Comparison of ENCODE assay signal across 12 cellular contexts in the genomic region with DNA sequence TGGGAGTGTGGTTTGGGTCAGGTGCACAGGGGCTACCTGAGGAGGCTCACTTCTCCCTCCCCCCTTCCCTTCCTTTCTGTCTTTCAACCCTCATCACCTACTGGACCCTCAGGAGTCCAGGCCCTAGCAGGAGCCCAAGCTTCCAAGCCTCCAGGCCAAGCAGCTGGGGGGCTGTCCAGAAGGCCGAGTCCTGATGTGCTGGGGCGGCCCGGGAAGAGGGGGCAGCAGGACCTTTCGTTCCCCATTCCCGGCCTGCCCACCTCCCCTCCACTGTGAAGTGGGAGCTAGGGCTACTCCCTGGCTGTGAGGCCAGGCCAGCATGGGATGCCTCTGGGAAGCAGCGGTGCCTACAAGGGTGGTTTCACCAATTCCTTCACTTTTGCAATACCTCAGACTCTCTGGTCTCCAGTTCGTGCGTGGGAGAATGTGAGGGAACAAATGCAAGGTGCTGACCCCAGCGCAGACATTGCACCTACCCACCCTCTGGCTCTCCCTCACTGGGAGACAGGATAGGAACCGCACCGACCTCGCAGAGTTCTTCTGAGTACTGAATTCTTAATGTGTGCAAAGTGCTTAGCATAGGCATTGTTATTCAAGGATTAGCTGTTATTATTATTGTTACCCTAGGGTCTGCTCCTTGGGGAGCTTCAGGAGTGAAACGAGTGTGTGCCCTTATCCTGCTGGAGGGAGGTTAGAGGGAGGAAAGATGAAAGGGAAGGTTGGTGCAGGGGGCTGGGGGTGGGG. TPM values are rescaled to one million over a fixed set of nuclear protein-coding genes. Genes with fewer than 3 reads are reported as not detected.
A peak's percentile ranks its signal among the peaks of the same experiment; 100 is the strongest.
DNase-seq lines count a peak whose midpoint lies in the region; ATAC-seq and TF ChIP-seq lines count a peak whose summit lies in the region.
"Had no signal": no experiment of that assay in that cellular context is flagged by ENCODE, and none has a peak within 500 bp of the region (broad histone marks: within the 10 kb centered on the region; RNA-seq: fewer than 3 reads in every experiment).

No MANE protein-coding gene starts in this region.

- H3K27me3 ChIP-seq in IMR-90 (ENCODE audit: control insufficient read depth, insufficient read depth, low read length) (peaks cover 9% of the 10 kb centered on the region), ectodermal cell (ENCODE audit: control insufficient read depth, insufficient read depth, low read length, poor library complexity, severe bottlenecking) (peaks cover 82% of the 10 kb centered on the region), muscle layer of duodenum (ENCODE audit: low read depth, low read length) (no peaks in the 10 kb centered on the region), tibial artery (no peaks in the 10 kb centered on the region), MM.1S (replicated peaks; ENCODE audit: insufficient read depth, low read length) (peaks cover 92% of the 10 kb centered on the region)

- no peak overlapping the region for H4K91ac ChIP-seq in IMR-90 (ENCODE audit: insufficient read depth, low read depth, low read length)

- H3K9ac ChIP-seq in IMR-90 (ENCODE audit: low read depth, low read length) (peak overlapping the region; percentile 42; the same call in 1 of the 2 replicates), MM.1S (ENCODE audit: low read length) (no peak overlapping the region)

- H2BK5ac ChIP-seq in IMR-90 (ENCODE audit: low read depth, low read length, poor library complexity, severe bottlenecking) = no peak overlapping the region

- TF ChIP-seq RAD21 in IMR-90 (IDR thresholded peaks at IDR 0.05; ENCODE audit: low read length) = no peak

- H2BK15ac ChIP-seq in IMR-90 (ENCODE audit: low read depth, low read length) = 0 out of 3 replicates have a peak overlapping the region, but pooled peaks have one; percentile 4

- H2AFZ ChIP-seq in IMR-90 (replicated peaks; ENCODE audit: low read length, poor library complexity) (no peak overlapping the region), MM.1S (ENCODE audit: low read length) (no peak overlapping the region)

- no peaks in the 10 kb centered on the region for H3K9me2 ChIP-seq in MM.1S (replicated peaks; ENCODE audit: insufficient read depth, low read length)

- no peaks in the 10 kb centered on the region for H3K9me3 ChIP-seq in IMR-90 (ENCODE audit: control insufficient read depth, insufficient read depth, low read length)
- H3K9me3 ChIP-seq in ectodermal cell (ENCODE audit: control insufficient read depth, low read length) = no peaks in the 10 kb centered on the region
- H3K9me3 ChIP-seq in muscle layer of duodenum (ENCODE audit: control insufficient read depth in 1 of 2, low read length in 2 of 2) = no peaks in the 10 kb centered on the region
- H3K9me3 ChIP-seq in tibial artery = no peaks in the 10 kb centered on the region
- H3K9me3 ChIP-seq in MM.1S (replicated peaks; ENCODE audit: insufficient read depth, low read length) = no peaks in the 10 kb centered on the region
- H3K9me3 ChIP-seq: SJCRH30 had no signal

- TF ChIP-seq CTCF in IMR-90 (conservative IDR thresholded peaks at IDR 0.05; ENCODE audit: low read depth, low read length) (no peak), tibial artery (IDR thresholded peaks at IDR 0.05) (no peak), MM.1S (IDR thresholded peaks at IDR 0.05; ENCODE audit: low read length) (no peak)

- H3F3A ChIP-seq in MM.1S (ENCODE audit: insufficient read depth, low read length) = no peaks in the 10 kb centered on the region

- H2BK120ac ChIP-seq in IMR-90 (ENCODE audit: low read depth, low read length) = no peak overlapping the region

- H3K27ac ChIP-seq in IMR-90 (ENCODE audit: insufficient read depth, low read length) (no peak overlapping the region), ectodermal cell (ENCODE audit: insufficient read depth, low read depth, low read length, poor library complexity, severe bottlenecking) (no peak overlapping the region), muscle layer of duodenum (ENCODE audit: low read length) (no peak overlapping the region), tibial artery (peak overlapping the region; percentile 52 to 73), MM.1S (ENCODE audit: low read length) (no peak overlapping the region)
- H3K27ac ChIP-seq: SJCRH30 had no signal

- dilution Hi-C loops in IMR-90 (cut with HindIII; ENCODE audit: low sequenced_read_pairs, unreplicated experiment) = no loop called here

- in situ Hi-C loops in IMR-90 (cut with MboI; ENCODE audit: low sequenced_read_pairs) = no loop called here

- peak overlapping the region; percentile 40; the same call in 1 of the 2 replicates for H3K4ac ChIP-seq in IMR-90 (ENCODE audit: low read depth, low read length)

- H3K23ac ChIP-seq in IMR-90 (ENCODE audit: low read depth, low read length) = peak overlapping the region; percentile 73; the same call in 1 of the 2 replicates

- H3K4me3 ChIP-seq in IMR-90 (ENCODE audit: insufficient read depth, low read depth, low read length) (peak overlapping the region; percentile 50; the same call in 1 of the 2 replicates), ectodermal cell (ENCODE audit: insufficient read depth, low read depth, low read length) (peak overlapping the region; percentile 44), muscle layer of duodenum (ENCODE audit: low read depth in 1 of 2, low read length in 2 of 2) (peak overlapping the region; percentile 44 to 82), tibial artery (no peak overlapping the region), MM.1S (ENCODE audit: low read length) (no peak overlapping the region)

- no peak overlapping the region; the same call in 1 of the 2 replicates for H3K18ac ChIP-seq in IMR-90 (ENCODE audit: low read depth, low read length)

- BruUV-seq in IMR-90 (replicated peaks; lab: Mats Ljungman, UMichigan) = no TSS peak

- H2AK9ac ChIP-seq in IMR-90 (replicated peaks; ENCODE audit: low read depth, low read length, poor library complexity) = no peak overlapping the region

- H2AK5ac ChIP-seq in IMR-90 (ENCODE audit: low read depth, low read length) = peak overlapping the region; percentile 45; the same call in 1 of the 2 replicates

- WGBS in IMR-90 (ENCODE audit: extremely low coverage in 2 of 2, insufficient read length in 1 of 2), 2 experiments = no CpG with 5 or more reads among the region's 13 CpGs
- WGBS in ectodermal cell, 2 experiments = 5% methylated on average over 13 of the region's 13 CpGs

- POLR2A ChIA-PET in IMR-90 (lab: Charles Lee; ENCODE audit: unreplicated experiment) = no interaction called here

- H3K14ac ChIP-seq in IMR-90 (replicated peaks; ENCODE audit: low read depth, low read length) = 0 out of 2 replicates have a peak overlapping the region, but pooled peaks have one; percentile 13

- H3K36me3 ChIP-seq in IMR-90 (ENCODE audit: control insufficient read depth, insufficient read depth, low read length) = no peaks in the 10 kb centered on the region
- no peaks in the 10 kb centered on the region for H3K36me3 ChIP-seq in ectodermal cell (ENCODE audit: control insufficient read depth, insufficient read depth, low read length)
- no peaks in the 10 kb centered on the region for H3K36me3 ChIP-seq in muscle layer of duodenum (ENCODE audit: control insufficient read depth in 1 of 2, insufficient read depth in 2 of 2, low read length in 2 of 2)
- no peaks in the 10 kb centered on the region for H3K36me3 ChIP-seq in tibial artery
- H3K36me3 ChIP-seq in MM.1S (replicated peaks; ENCODE audit: insufficient read depth, low read length) = no peaks in the 10 kb centered on the region
- H3K36me3 ChIP-seq: SJCRH30 had no signal

- no peaks in the 10 kb centered on the region for H3K79me2 ChIP-seq in MM.1S (ENCODE audit: low read length)

- no peak for TF ChIP-seq POLR2A in IMR-90 (IDR thresholded peaks at IDR 0.05; ENCODE audit: low read depth, low read length)

- peaks cover 4% of the 10 kb centered on the region; the same call in 1 of the 2 replicates for H4K20me1 ChIP-seq in IMR-90 (ENCODE audit: insufficient read depth, low read length)
- no peaks in the 10 kb centered on the region for H4K20me1 ChIP-seq in MM.1S (ENCODE audit: insufficient read depth, low read length)

- H3K4me2 ChIP-seq in IMR-90 (ENCODE audit: low read depth, low read length) (peak overlapping the region; percentile 75; the same call in 1 of the 2 replicates), MM.1S (ENCODE audit: low read depth, low read length) (no peak overlapping the region)

- no peak overlapping the region for H2BK20ac ChIP-seq in IMR-90 (ENCODE audit: low read depth, low read length)

- CTCF ChIA-PET in IMR-90 (lab: Yijun Ruan, JAX) = interaction anchor here (0.9 to 1.2 kb wide), 3 partner anchors 56 to 214 kb away, joined by 3 to 5 read pairs (median 3); no protein-coding TSS in a partner anchor

- H4K5ac ChIP-seq in IMR-90 (ENCODE audit: low read depth, low read length) = no peak overlapping the region

- H3K79me1 ChIP-seq in IMR-90 (ENCODE audit: low read depth in 1 of 2, low read length in 2 of 2) = peaks cover 4 to 41% of the 10 kb centered on the region in 2 experiments; a peak in 2 of 4 replicates

- no peak overlapping the region for H4K8ac ChIP-seq in IMR-90 (ENCODE audit: low read depth in 2 of 2, low read length in 2 of 2)

- ATAC-seq in IMR-90 (ENCODE audit: low read depth) (no peak), HG02852 (IDR thresholded peaks at IDR 0.05; ENCODE audit: unreplicated experiment) (no peak)
- ATAC-seq: activated CD4-positive, CD25-positive, alpha-beta regulatory T cell treated with anti-CD3 and anti-CD28 coated beads, Interleukin-2, amount 50 U/mL, for 24 hours had no signal

- intact Hi-C loops in IMR-90 (cut with micrococcal nuclease) = loop anchor here (2.0 kb wide), 1 partner anchor 153 kb away; no protein-coding TSS in a partner anchor
- intact Hi-C loops in tibial artery (cut with DNase I; ENCODE audit: low total_unique reads) = no loop called here
- intact Hi-C loops in head of caudate nucleus (cut with DNase I) = no loop called here

- peaks cover 24% of the 10 kb centered on the region for H3K9me1 ChIP-seq in IMR-90 (ENCODE audit: insufficient read depth, low read length)

- H3K56ac ChIP-seq in IMR-90 (ENCODE audit: extremely low read depth, insufficient read depth, low read length) = no peak overlapping the region

- H3K4me1 ChIP-seq in IMR-90 (ENCODE audit: control insufficient read depth, insufficient read depth, low read length) (peaks cover 43% of the 10 kb centered on the region), ectodermal cell (ENCODE audit: control insufficient read depth, insufficient read depth, low read length) (peaks cover 54% of the 10 kb centered on the region), muscle layer of duodenum (ENCODE audit: control insufficient read depth in 1 of 2, insufficient read depth in 2 of 2, low read length in 2 of 2) (peaks cover 10 to 59% of the 10 kb centered on the region in 2 donors), tibial artery (peaks cover 0 to 72% (median 36%) of the 10 kb centered on the region in 4 donors), MM.1S (ENCODE audit: low read length) (peaks cover 8% of the 10 kb centered on the region)

- DNase-seq in IMR-90 (no peak), tibial artery (no peak), head of caudate nucleus (no peak), GOT3 (lab: John Stamatoyannopoulos, UW) (no peak), MM.1S (no peak)
- DNase-seq: foreskin melanocyte, MV-4-11, SJCRH30 had no signal

RNA-seq across cellular contexts. Expression of a gene that starts 2.5 kb away (rescaled TPM):
- total RNA-seq in IMR-90 (2012; rRNA removed) = 0.72 and 0.83 TPM in 2 replicates
- polyA plus RNA-seq in IMR-90 (2012; rRNA removed) = 2.2 and 2.9 TPM in 2 replicates
- polyA plus RNA-seq in IMR-90 (2012; cell fraction: cytosol; rRNA removed) = 1.6 and 3.6 TPM in 2 replicates
- 14.5 and 15.0 TPM in 2 replicates for polyA plus RNA-seq in IMR-90 (2012; cell fraction: nucleus; rRNA removed; ENCODE audit: low replicate concordance)
- 4.5 TPM for polyA plus RNA-seq in ectodermal cell (2013, experiment 1 of 4)
- 3.9 TPM for polyA plus RNA-seq in ectodermal cell (2013, experiment 2 of 4)
- 4.7 TPM for polyA plus RNA-seq in ectodermal cell (2013, experiment 3 of 4)
- polyA plus RNA-seq in ectodermal cell (2013, experiment 4 of 4) = 4.4 TPM

Comparison
In these comparisons a context has a peak if more than half of its experiments do, and no peak if none do; other contexts are left out.
1. H3K27ac ChIP-seq: peak in tibial artery (2 of 2); none in IMR-90 (single experiment), ectodermal cell (single experiment), muscle layer of duodenum (single experiment) and MM.1S (single experiment).
2. H3K4me3 ChIP-seq: peak in IMR-90 (single experiment), ectodermal cell (single experiment) and muscle layer of duodenum (2 of 2); none in tibial artery (0 of 2) and MM.1S (single experiment).